Comparison of ENCODE assay signal across 18 cellular contexts in genomic region chr2:221308507-221309054, GRCh38.
DNase-seq lines count a peak whose midpoint lies in the region; FAIRE-seq and TF ChIP-seq lines count a peak whose summit lies in the region.
"Had no signal": no experiment of that assay in that cellular context is flagged by ENCODE, and none has a peak within 500 bp of the region (broad histone marks: within the 10 kb centered on the region; RNA-seq: fewer than 3 reads in every experiment).

No MANE protein-coding gene starts in this region.

- H3K9me3 ChIP-seq in A673 (ENCODE audit: low read depth, low read length, poor library complexity, severe bottlenecking), result no peaks in the 10 kb centered on the region
- H3K9me3 ChIP-seq in Karpas-422 (ENCODE audit: low read length), result no peaks in the 10 kb centered on the region
- no peaks in the 10 kb centered on the region for H3K9me3 ChIP-seq in H1 (ENCODE audit: insufficient read depth in 2 of 2, low read depth in 1 of 2, low read length in 1 of 2)
- H3K9me3 ChIP-seq in small intestine (ENCODE audit: control insufficient read depth, low read depth), result no peaks in the 10 kb centered on the region
- H3K9me3 ChIP-seq: A549, BLaER1, HAP-1 had no signal

- no peaks in the 10 kb centered on the region for H3K79me2 ChIP-seq in Karpas-422 (ENCODE audit: low read length)
- no peaks in the 10 kb centered on the region for H3K79me2 ChIP-seq in H1 (ENCODE audit: control insufficient read depth in 1 of 2, insufficient read depth in 2 of 2, low read length in 2 of 2)

- H3K4me3 Mint-ChIP-seq in nephron progenitor cell, result peak overlapping the region; percentile 30
- H3K4me3 Mint-ChIP-seq: CD14-positive monocyte; CD4-positive, alpha-beta memory T cell had no signal

- intact Hi-C loops in A673 (cut with micrococcal nuclease; ENCODE audit: unreplicated experiment), result no loop called here

- no peak for TF ChIP-seq EP300 in H1 (IDR thresholded peaks at IDR 0.05; ENCODE audit: borderline replicate concordance in 1 of 2, low read depth in 2 of 2, low read length in 2 of 2)

- no peaks in the 10 kb centered on the region for H3K27me3 Mint-ChIP-seq in nephron progenitor cell (ENCODE audit: low read depth, poor library complexity)

- FAIRE-seq in H1 (lab: Jason Lieb, UNC) (no peak), small intestine (lab: Jason Lieb, UNC) (no peak)
- FAIRE-seq: A549, K562 had no signal

- no peak overlapping the region for H3K23ac ChIP-seq in H1 (ENCODE audit: insufficient read length)

- no peak overlapping the region for H2BK120ac ChIP-seq in H1 (replicated peaks; ENCODE audit: low read depth, low read length)

- H4K91ac ChIP-seq in H1 (replicated peaks; ENCODE audit: insufficient read length, low read length), result no peak overlapping the region

- H2BK20ac ChIP-seq in H1 (ENCODE audit: low read length), result no peak overlapping the region

- H4K8ac ChIP-seq in H1 (ENCODE audit: extremely low read depth, insufficient read depth, low read length), result no peak overlapping the region

- no peak overlapping the region for H3K14ac ChIP-seq in H1 (ENCODE audit: insufficient read length)

- H3K4me3 ChIP-seq in A673 (ENCODE audit: low read depth, low read length, poor library complexity, severe bottlenecking), result no peak overlapping the region
- no peak overlapping the region for H3K4me3 ChIP-seq in Karpas-422 (ENCODE audit: low read length)
- H3K4me3 ChIP-seq in H1 (ENCODE audit: extremely low read depth in 1 of 4, insufficient read depth in 2 of 4, low read depth in 3 of 4, low read length in 4 of 4), result no peak overlapping the region
- H3K4me3 ChIP-seq in small intestine (ENCODE audit: low read depth in 1 of 2, low read length in 2 of 2), result no peak overlapping the region
- H3K4me3 ChIP-seq: A549, BLaER1, HAP-1, K562 had no signal

- no peaks in the 10 kb centered on the region for H3K9me2 ChIP-seq in Karpas-422 (replicated peaks; ENCODE audit: insufficient read depth, low read length)

- H3K4me2 ChIP-seq in Karpas-422 (ENCODE audit: low read depth, low read length, poor library complexity, severe bottlenecking) (no peak overlapping the region), H1 (ENCODE audit: insufficient read depth in 1 of 2, low read depth in 2 of 2, low read length in 2 of 2) (no peak overlapping the region)
- H3K4me2 ChIP-seq: A549, BLaER1 had no signal

- H3K56ac ChIP-seq in H1 (replicated peaks; ENCODE audit: insufficient read length, low read depth, low read length), result no peak overlapping the region

- H3K27ac ChIP-seq in A673 (ENCODE audit: low read depth, low read length, poor library complexity, severe bottlenecking) (no peak overlapping the region), Karpas-422 (ENCODE audit: low read length) (no peak overlapping the region), H1 (ENCODE audit: low read depth, low read length) (no peak overlapping the region), small intestine (ENCODE audit: low read depth in 1 of 2, low read length in 1 of 2) (no peak overlapping the region)
- H3K27ac ChIP-seq: 22Rv1, A549, BLaER1, HL-60 had no signal

- H2AK5ac ChIP-seq in H1 (ENCODE audit: low read depth, low read length), result no peak overlapping the region

- H3K4me1 ChIP-seq in A673 (ENCODE audit: insufficient read depth, low read length, poor library complexity, severe bottlenecking) (peaks cover 41% of the 10 kb centered on the region), Karpas-422 (ENCODE audit: low read length) (peaks cover 54% of the 10 kb centered on the region), H1 (replicated peaks in 1 of 4; ENCODE audit: control insufficient read depth in 3 of 4, insufficient read depth in 4 of 4, low read length in 3 of 4) (peaks cover 0 to 2% (median 0%) of the 10 kb centered on the region in 4 experiments; a peak in 2 of 7 replicates), small intestine (ENCODE audit: control insufficient read depth in 2 of 2, insufficient read depth in 1 of 2, low read depth in 1 of 2, low read length in 1 of 2) (no peaks in the 10 kb centered on the region)
- H3K4me1 ChIP-seq: A549, HAP-1 had no signal

- peak; percentile 47 for DNase-seq in A673 (ENCODE audit: low spot score)
- DNase-seq in Karpas-422, result no peak
- DNase-seq in H1 (ENCODE audit: low read depth in 1 of 2, low spot score in 2 of 2), result no peak
- no peak for DNase-seq in nephron progenitor cell
- DNase-seq in NCI-H510A treated with DMSO at 0.1 percent for 48 hours (lab: John Stamatoyannopoulos, UW), result no peak
- no peak for DNase-seq in small intestine
- DNase-seq in ecto neural progenitor cell (ENCODE audit: low spot score), result no peak
- DNase-seq: CD4-positive, alpha-beta memory T cell; DMS153; DMS79; GF-D8 had no signal

- TF ChIP-seq POLR2A in H1 (IDR thresholded peaks at IDR 0.05; ENCODE audit: control extremely low read depth in 1 of 2, low read depth in 2 of 2, low read length in 2 of 2), result no peak

- TF ChIP-seq CTCF in A673 (conservative IDR thresholded peaks at IDR 0.05; ENCODE audit: low read depth, low read length) (no peak), H1 (IDR thresholded peaks at IDR 0.05; ENCODE audit: control extremely low read depth in 1 of 3, insufficient read depth in 1 of 3, low read depth in 1 of 3, low read length in 3 of 3) (no peak), nephron progenitor cell (IDR thresholded peaks at IDR 0.05) (no peak)

- H2BK12ac ChIP-seq in H1 (ENCODE audit: low read depth, low read length), result no peak overlapping the region

- H3K4me1 Mint-ChIP-seq in nephron progenitor cell, result peaks cover 77% of the 10 kb centered on the region
- H3K4me1 Mint-ChIP-seq: CD14-positive monocyte had no signal

- H3K9ac ChIP-seq in Karpas-422 (ENCODE audit: low read length), result no peak overlapping the region
- no peak overlapping the region for H3K9ac ChIP-seq in H1 (replicated peaks in 1 of 4; ENCODE audit: extremely low read depth in 1 of 4, low read depth in 3 of 4, low read length in 3 of 4)
- H3K9ac ChIP-seq: BLaER1 had no signal

- peak overlapping the region; percentile 8 for H2AFZ ChIP-seq in Karpas-422 (ENCODE audit: low read length)
- peak overlapping the region; percentile 17; the same call in 1 of the 2 replicates for H2AFZ ChIP-seq in H1 (ENCODE audit: low read length)

- H3K27ac Mint-ChIP-seq in nephron progenitor cell, result peak overlapping the region; percentile 70
- H3K27ac Mint-ChIP-seq: CD14-positive monocyte; CD4-positive, alpha-beta memory T cell had no signal

- no peaks in the 10 kb centered on the region for H3K27me3 ChIP-seq in A673 (replicated peaks; ENCODE audit: insufficient read depth, low read depth, low read length, poor library complexity)
- H3K27me3 ChIP-seq in Karpas-422 (ENCODE audit: low read length), result no peaks in the 10 kb centered on the region
- no peaks in the 10 kb centered on the region for H3K27me3 ChIP-seq in H1 (replicated peaks in 1 of 4; ENCODE audit: control insufficient read depth in 3 of 4, extremely low read depth in 1 of 4, insufficient read depth in 3 of 4, low read length in 3 of 4)
- H3K27me3 ChIP-seq in small intestine (ENCODE audit: control insufficient read depth in 2 of 2, insufficient read depth in 2 of 2, low read length in 2 of 2), result no peaks in the 10 kb centered on the region
- H3K27me3 ChIP-seq: BLaER1 had no signal

- no peak for TF ChIP-seq RAD21 in H1 (IDR thresholded peaks at IDR 0.05 in 1 of 2, conservative IDR thresholded peaks at IDR 0.05 in 1 of 2; ENCODE audit: low read depth in 2 of 2, low read length in 2 of 2)

- H2BK15ac ChIP-seq in H1 (ENCODE audit: low read length), result no peak overlapping the region

- 94% methylated on average over 4 of the region's 4 CpGs; no CpG with 5 or more reads in 1 of the 2 experiments for WGBS in H1 (ENCODE audit: extremely low coverage in 1 of 2, insufficient coverage in 1 of 2, insufficient read length in 1 of 2, insufficient replicate concordance in 2 of 2, low coverage in 1 of 2, low lambda C conversion rate in 2 of 2, missing lambda C conversion rate in 1 of 2), 2 experiments
- WGBS in small intestine, 3 donors, result 77 to 89% (median 84%) methylated on average over 4 of the region's 4 CpGs

- no peaks in the 10 kb centered on the region for H3K36me3 ChIP-seq in A673 (ENCODE audit: insufficient read depth, low read length, poor library complexity, severe bottlenecking)
- no peaks in the 10 kb centered on the region for H3K36me3 ChIP-seq in Karpas-422 (ENCODE audit: insufficient read depth, low read length)
- H3K36me3 ChIP-seq in H1 (ENCODE audit: control insufficient read depth in 2 of 4, insufficient read depth in 4 of 4, low read length in 3 of 4), result no peaks in the 10 kb centered on the region
- no peaks in the 10 kb centered on the region for H3K36me3 ChIP-seq in small intestine (ENCODE audit: control insufficient read depth in 2 of 2, insufficient read depth in 2 of 2, low read length in 2 of 2)
- H3K36me3 ChIP-seq: BLaER1, HAP-1 had no signal

- H3K79me1 ChIP-seq in H1 (ENCODE audit: low read depth, low read length), result no peaks in the 10 kb centered on the region

- no peaks in the 10 kb centered on the region for H3K36me3 Mint-ChIP-seq in nephron progenitor cell (ENCODE audit: low read depth)
- H3K36me3 Mint-ChIP-seq: CD14-positive monocyte; CD4-positive, alpha-beta memory T cell had no signal

- H4K20me1 ChIP-seq in Karpas-422 (ENCODE audit: insufficient read depth, low read depth, low read length), result no peaks in the 10 kb centered on the region
- no peaks in the 10 kb centered on the region for H4K20me1 ChIP-seq in H1 (replicated peaks in 1 of 2; ENCODE audit: control insufficient read depth in 1 of 2, insufficient read depth in 2 of 2, low read length in 2 of 2)
- H4K20me1 ChIP-seq: BLaER1 had no signal

- no peaks in the 10 kb centered on the region for H3K9me3 Mint-ChIP-seq in nephron progenitor cell
- H3K9me3 Mint-ChIP-seq: CD14-positive monocyte; CD4-positive, alpha-beta memory T cell had no signal

- CTCF ChIA-PET in A673 (lab: Charles Lee) (no interaction called here), H1 (lab: Charles Lee; ENCODE audit: partially characterized antibody) (no interaction called here)

- H3K18ac ChIP-seq in H1 (ENCODE audit: extremely low read depth, low read length), result no peak overlapping the region

- H3K23me2 ChIP-seq in H1 (ENCODE audit: low read depth, low read length), result no peaks in the 10 kb centered on the region

- H2BK5ac ChIP-seq in H1 (ENCODE audit: low read depth, low read length), result no peak overlapping the region

- no peak overlapping the region for H3K4ac ChIP-seq in H1 (replicated peaks; ENCODE audit: insufficient read length, low read depth, low read length)

- BruUV-seq in A673 (replicated peaks; lab: Mats Ljungman, UMichigan), result no TSS peak

- no peak overlapping the region for H4K5ac ChIP-seq in H1 (ENCODE audit: insufficient read length, low read depth, low read length)

- POLR2A ChIA-PET in A673 (lab: Charles Lee; ENCODE audit: low non-redundant PET), result no interaction called here
- POLR2A ChIA-PET in H1 (lab: Charles Lee; ENCODE audit: partially characterized antibody), result no interaction called here

TF ChIP-seq in H1, 55 proteins besides CTCF, POLR2A, EP300 and RAD21:
- no peak for TF ChIP-seq POU5F1 (IDR thresholded peaks at IDR 0.05; ENCODE audit: low read depth, low read length)
TF ChIP-seq in H1: peak in this region for 0.
